27 cellular contexts compared by ENCODE assay signal in genomic region chr15:74413350-74414080, GRCh38. TPM values are rescaled to one million over a fixed set of nuclear protein-coding genes. Genes with fewer than 3 reads are reported as not detected.
DNase-seq lines count a peak whose midpoint lies in the region; ATAC-seq lines count a peak whose summit lies in the region.
"Had no signal": no experiment of that assay in that cellular context is flagged by ENCODE, and none has a peak within 500 bp of the region (broad histone marks: within the 10 kb centered on the region; RNA-seq: fewer than 3 reads in every experiment).

No MANE protein-coding gene starts in this region.

- POLR2A ChIA-PET in CD8-positive, alpha-beta memory T cell (lab: Charles Lee): no interaction called here

- no peaks in the 10 kb centered on the region for H3K36me3 ChIP-seq in SJCRH30
- peaks cover 9% of the 10 kb centered on the region for H3K36me3 ChIP-seq in CD8-positive, alpha-beta memory T cell (ENCODE audit: insufficient read depth, low read length)
- H3K36me3 ChIP-seq: HAP-1 had no signal

- intact Hi-C loops in activated CD4-positive, alpha-beta T cell treated with anti-CD3 and anti-CD28 coated beads, Interleukin-2, amount 10 ng/mL, durations not matched to agents 24 days and 14 days (cut with micrococcal nuclease): no loop called here

- peak overlapping the region; percentile 45 for H3K27ac Mint-ChIP-seq in activated CD4-positive, alpha-beta T cell treated with anti-CD3 and anti-CD28 coated beads, Interleukin-2, amount 10 ng/mL, durations not matched to agents 24 days and 14 days
- peak overlapping the region; percentile 96 for H3K27ac Mint-ChIP-seq in stimulated activated naive B cell treated with anti-CD40 and anti-IgM and Interleukin-4, amounts not matched to agents 10 μg/mL and 1 μg/mL and 100 μg/mL, for 72 hours
- peak overlapping the region in 4 of 8 donors; percentile 43 to 79 (median 54) for H3K27ac Mint-ChIP-seq in CD8-positive, alpha-beta memory T cell

- H3K27me3 ChIP-seq in SJCRH30: no peaks in the 10 kb centered on the region
- H3K27me3 ChIP-seq in CD8-positive, alpha-beta memory T cell (ENCODE audit: insufficient read depth, low read length, poor library complexity, severe bottlenecking): no peaks in the 10 kb centered on the region
- H3K27me3 ChIP-seq: upper lobe of left lung had no signal

- H3K27ac ChIP-seq in SJCRH30 (peak overlapping the region; percentile 20), epithelial cell of prostate (peak overlapping the region; percentile 8)
- no peak overlapping the region for H3K27ac ChIP-seq in CD8-positive, alpha-beta memory T cell (ENCODE audit: low read depth, low read length)
- H3K27ac ChIP-seq: esophagus squamous epithelium, gastroesophageal sphincter, parathyroid adenoma, stomach, upper lobe of left lung had no signal

- peaks cover 24% of the 10 kb centered on the region for H3K4me1 ChIP-seq in SJCRH30
- no peaks in the 10 kb centered on the region for H3K4me1 ChIP-seq in CD8-positive, alpha-beta memory T cell (ENCODE audit: insufficient read depth, low read length)
- H3K4me1 ChIP-seq: esophagus squamous epithelium, gastroesophageal sphincter, HAP-1, parathyroid adenoma, stomach, upper lobe of left lung had no signal

- H3K4me3 ChIP-seq in SJCRH30: no peak overlapping the region
- no peak overlapping the region for H3K4me3 ChIP-seq in CD8-positive, alpha-beta memory T cell (ENCODE audit: low read length)
- H3K4me3 ChIP-seq: esophagus squamous epithelium, gastroesophageal sphincter, HAP-1, lung, stomach, upper lobe of left lung had no signal

- no peaks in the 10 kb centered on the region for H3K9me3 ChIP-seq in SJCRH30 (replicated peaks)
- H3K9me3 ChIP-seq in CD8-positive, alpha-beta memory T cell (ENCODE audit: low read length): no peaks in the 10 kb centered on the region
- H3K9me3 ChIP-seq: esophagus squamous epithelium, gastroesophageal sphincter, HAP-1, stomach, upper lobe of left lung had no signal

- no peaks in the 10 kb centered on the region for H3K9me3 Mint-ChIP-seq in activated CD4-positive, alpha-beta T cell treated with anti-CD3 and anti-CD28 coated beads, Interleukin-2, amount 10 ng/mL, durations not matched to agents 24 days and 14 days
- no peaks in the 10 kb centered on the region for H3K9me3 Mint-ChIP-seq in stimulated activated naive B cell treated with anti-CD40 and anti-IgM and Interleukin-4, amounts not matched to agents 10 μg/mL and 1 μg/mL and 100 μg/mL, for 72 hours
- H3K9me3 Mint-ChIP-seq in CD8-positive, alpha-beta memory T cell: no peaks in the 10 kb centered on the region
- H3K9me3 Mint-ChIP-seq: naive B cell had no signal

- no peaks in the 10 kb centered on the region for H3K27me3 Mint-ChIP-seq in activated CD4-positive, alpha-beta T cell treated with anti-CD3 and anti-CD28 coated beads, Interleukin-2, amount 10 ng/mL, durations not matched to agents 24 days and 14 days
- H3K27me3 Mint-ChIP-seq in stimulated activated naive B cell treated with anti-CD40 and anti-IgM and Interleukin-4, amounts not matched to agents 10 μg/mL and 1 μg/mL and 100 μg/mL, for 72 hours: no peaks in the 10 kb centered on the region
- peaks cover 0 to 2% of the 10 kb centered on the region in 2 donors for H3K27me3 Mint-ChIP-seq in CD8-positive, alpha-beta memory T cell
- H3K27me3 Mint-ChIP-seq: naive B cell had no signal

- H3K4me3 Mint-ChIP-seq in activated CD4-positive, alpha-beta T cell treated with anti-CD3 and anti-CD28 coated beads, Interleukin-2, amount 10 ng/mL, durations not matched to agents 24 days and 14 days: no peak overlapping the region
- H3K4me3 Mint-ChIP-seq in stimulated activated naive B cell treated with anti-CD40 and anti-IgM and Interleukin-4, amounts not matched to agents 10 μg/mL and 1 μg/mL and 100 μg/mL, for 72 hours: peak overlapping the region; percentile 12 to 18
- no peak overlapping the region for H3K4me3 Mint-ChIP-seq in CD8-positive, alpha-beta memory T cell
- H3K4me3 Mint-ChIP-seq: naive B cell had no signal

- CTCF ChIA-PET in CD8-positive, alpha-beta memory T cell (lab: Charles Lee): interaction anchor here (1.3 to 1.9 kb wide), 2 partner anchors 11 to 32 kb away, joined by 4 to 5 read pairs; no protein-coding TSS in a partner anchor

- peaks cover 72% of the 10 kb centered on the region for H3K36me3 Mint-ChIP-seq in activated CD4-positive, alpha-beta T cell treated with anti-CD3 and anti-CD28 coated beads, Interleukin-2, amount 10 ng/mL, durations not matched to agents 24 days and 14 days (ENCODE audit: low read depth)
- H3K36me3 Mint-ChIP-seq in stimulated activated naive B cell treated with anti-CD40 and anti-IgM and Interleukin-4, amounts not matched to agents 10 μg/mL and 1 μg/mL and 100 μg/mL, for 72 hours: peaks cover 83 to 93% of the 10 kb centered on the region in 2 donors
- H3K36me3 Mint-ChIP-seq in CD8-positive, alpha-beta memory T cell: peaks cover 0 to 79% (median 4%) of the 10 kb centered on the region in 3 donors

- H3K4me1 Mint-ChIP-seq in activated CD4-positive, alpha-beta T cell treated with anti-CD3 and anti-CD28 coated beads, Interleukin-2, amount 10 ng/mL, durations not matched to agents 24 days and 14 days: peaks cover 26% of the 10 kb centered on the region
- H3K4me1 Mint-ChIP-seq in stimulated activated naive B cell treated with anti-CD40 and anti-IgM and Interleukin-4, amounts not matched to agents 10 μg/mL and 1 μg/mL and 100 μg/mL, for 72 hours: peaks cover 78 to 98% of the 10 kb centered on the region in 2 donors
- peaks cover 10 to 23% (median 10%) of the 10 kb centered on the region in 3 donors for H3K4me1 Mint-ChIP-seq in CD8-positive, alpha-beta memory T cell

- no peak for DNase-seq in activated CD4-positive, alpha-beta T cell treated with anti-CD3 and anti-CD28 coated beads, Interleukin-2, amount 10 ng/mL, durations not matched to agents 24 days and 14 days
- DNase-seq in activated CD4-positive, alpha-beta T cell treated with anti-CD3 and anti-CD28 coated beads for 48 hours: no peak
- DNase-seq in SJCRH30: peak; percentile 52 to 53
- DNase-seq in epithelial cell of prostate (ENCODE audit: low read depth, low spot score): no peak
- DNase-seq in stimulated activated naive B cell treated with anti-CD40 and anti-IgM and Interleukin-4, amounts not matched to agents 10 μg/mL and 1 μg/mL and 100 μg/mL, for 72 hours: no peak
- no peak for DNase-seq in CD8-positive, alpha-beta memory T cell
- DNase-seq in activated T-cell treated with anti-CD3 and anti-CD28 coated beads, Interleukin-2, amount 50 U/mL, for 1 hour: no peak
- DNase-seq in SW480 (ENCODE audit: low spot score): no peak
- DNase-seq: 8988T; activated CD4-positive, CD25-positive, alpha-beta regulatory T cell; activated effector memory CD4-positive, alpha-beta T cell treated with anti-CD3 and anti-CD28 coated beads, Interleukin-2, amount 50 U/mL, for 16 hours; AML-193; aorta; effector memory CD4-positive, alpha-beta T cell; esophagus squamous epithelium; kidney; naive B cell; NCI-H1105 treated with DMSO at 0.1 percent for 48 hours; NCI-H510A treated with DMSO at 0.1 percent for 48 hours; stomach; upper lobe of left lung had no signal

- ATAC-seq in stimulated activated naive B cell treated with anti-CD40 and anti-IgM and Interleukin-4, amounts not matched to agents 10 μg/mL and 1 μg/mL and 100 μg/mL, for 72 hours (replicated peaks): no peak
- ATAC-seq: gastroesophageal sphincter, sciatic nerve, SK-N-SH treated with all-trans-retinoic acid at 6 μM for 48 hours had no signal

RNA-seq across cellular contexts. Expression of gene SEMA7A, which starts 20.2 kb away (rescaled TPM):
- 88.0 and 89.6 TPM in 2 replicates for total RNA-seq in activated CD4-positive, alpha-beta T cell treated with anti-CD3 and anti-CD28 coated beads, Interleukin-2, amount 10 ng/mL, durations not matched to agents 24 days and 14 days
- total RNA-seq in SJCRH30 (2014; rRNA removed; shearing (Covaris generic)): 2.6 and 2.8 TPM in 2 replicates
- 10 to 100 TPM; 71.2 to 72.5 TPM for total RNA-seq in CD8-positive, alpha-beta memory T cell
- 1.9 TPM for polyA plus RNA-seq in CD8-positive, alpha-beta memory T cell

RNA-seq across cellular contexts. Expression of gene CYP11A1, which starts 46.1 kb away (rescaled TPM):
- not detected in 2 replicates for total RNA-seq in activated CD4-positive, alpha-beta T cell treated with anti-CD3 and anti-CD28 coated beads, Interleukin-2, amount 10 ng/mL, durations not matched to agents 24 days and 14 days
- not detected in 2 replicates for total RNA-seq in SJCRH30 (2014; rRNA removed; shearing (Covaris generic))
- total RNA-seq in CD8-positive, alpha-beta memory T cell: not detected
- not detected for polyA plus RNA-seq in CD8-positive, alpha-beta memory T cell

RNA-seq across cellular contexts. Expression of gene UBL7, which starts 47.4 kb away (rescaled TPM):
- 53.5 and 62.1 TPM in 2 replicates for total RNA-seq in activated CD4-positive, alpha-beta T cell treated with anti-CD3 and anti-CD28 coated beads, Interleukin-2, amount 10 ng/mL, durations not matched to agents 24 days and 14 days
- total RNA-seq in SJCRH30 (2014; rRNA removed; shearing (Covaris generic)): 71.9 and 77.1 TPM in 2 replicates
- total RNA-seq in CD8-positive, alpha-beta memory T cell: 10 to 100 TPM; 64.9 to 67.7 TPM
- 101 TPM for polyA plus RNA-seq in CD8-positive, alpha-beta memory T cell

Comparison
In these comparisons a context has a peak if more than half of its experiments do, and no peak if none do; other contexts are left out.
1. DNase-seq: peak in SJCRH30 (2 of 2); none in activated CD4-positive, alpha-beta T cell treated with anti-CD3 and anti-CD28 coated beads, Interleukin-2, amount 10 ng/mL, durations not matched to agents 24 days and 14 days (single experiment), activated CD4-positive, alpha-beta T cell treated with anti-CD3 and anti-CD28 coated beads for 48 hours (single experiment), epithelial cell of prostate (single experiment), stimulated activated naive B cell treated with anti-CD40 and anti-IgM and Interleukin-4, amounts not matched to agents 10 μg/mL and 1 μg/mL and 100 μg/mL, for 72 hours (single experiment), CD8-positive, alpha-beta memory T cell (0 of 5), activated T-cell treated with anti-CD3 and anti-CD28 coated beads, Interleukin-2, amount 50 U/mL, for 1 hour (single experiment) and SW480 (single experiment).
2. H3K4me3 Mint-ChIP-seq: peak in stimulated activated naive B cell treated with anti-CD40 and anti-IgM and Interleukin-4, amounts not matched to agents 10 μg/mL and 1 μg/mL and 100 μg/mL, for 72 hours (2 of 2); none in activated CD4-positive, alpha-beta T cell treated with anti-CD3 and anti-CD28 coated beads, Interleukin-2, amount 10 ng/mL, durations not matched to agents 24 days and 14 days (single experiment) and CD8-positive, alpha-beta memory T cell (0 of 7).
3. RNA of gene SEMA7A, which starts 20.2 kb away (total RNA-seq): 88.0 to 89.6 TPM in activated CD4-positive, alpha-beta T cell treated with anti-CD3 and anti-CD28 coated beads, Interleukin-2, amount 10 ng/mL, durations not matched to agents 24 days and 14 days and 71.2 to 72.5 TPM in CD8-positive, alpha-beta memory T cell; 2.6 to 2.8 TPM in SJCRH30; every median in the first group is over 10 times any median in the second.